In the genomic region with DNA sequence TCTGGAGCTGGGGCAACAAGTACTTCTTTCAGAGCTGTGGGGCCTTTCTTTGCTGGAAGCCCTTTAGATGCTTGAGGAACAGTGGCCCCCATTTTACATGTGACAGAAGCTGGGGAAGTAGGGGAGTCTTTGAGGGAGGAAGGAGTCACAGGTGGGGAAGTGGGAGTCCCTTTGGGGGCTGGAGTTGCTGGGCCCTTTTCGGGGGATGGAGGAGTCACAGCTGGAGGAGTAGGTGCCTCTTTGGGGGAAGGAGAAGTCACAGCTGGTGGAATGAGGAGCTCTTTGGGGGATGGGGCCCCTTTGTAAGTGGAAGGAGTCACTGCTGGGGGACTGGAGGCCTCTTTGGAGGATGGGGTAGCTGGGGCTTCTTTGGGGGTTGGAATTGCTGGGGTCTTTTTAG, we compare ENCODE assay signal across 12 cellular contexts. TPM values are rescaled to one million over a fixed set of nuclear protein-coding genes. Genes with fewer than 3 reads are reported as not detected.
DNase-seq lines count a peak whose midpoint lies in the region; ATAC-seq, FAIRE-seq and TF ChIP-seq lines count a peak whose summit lies in the region.
"Had no signal": no experiment of that assay in that cellular context is flagged by ENCODE, and none has a peak within 500 bp of the region (broad histone marks: within the 10 kb centered on the region; RNA-seq: fewer than 3 reads in every experiment).

No MANE protein-coding gene starts in this region.

- H3K79me2 ChIP-seq in astrocyte (ENCODE audit: insufficient read depth, low read length): peaks cover 69% of the 10 kb centered on the region

- no peak for FAIRE-seq in astrocyte (lab: Jason Lieb, UNC)
- FAIRE-seq: D721Med had no signal

- no peaks in the 10 kb centered on the region for H3K9me3 Mint-ChIP-seq in CD8-positive, alpha-beta T cell
- no peaks in the 10 kb centered on the region for H3K9me3 Mint-ChIP-seq in astrocyte (ENCODE audit: unreplicated experiment)
- H3K9me3 Mint-ChIP-seq in neural crest cell: no peaks in the 10 kb centered on the region

- H3K9me3 ChIP-seq in CD8-positive, alpha-beta T cell (ENCODE audit: low read length): no peaks in the 10 kb centered on the region
- H3K9me3 ChIP-seq in KOPT-K1 (ENCODE audit: insufficient read depth, low read length, poor library complexity, severe bottlenecking): no peaks in the 10 kb centered on the region
- H3K9me3 ChIP-seq in astrocyte (ENCODE audit: insufficient read depth, low read depth, low read length): no peaks in the 10 kb centered on the region
- H3K9me3 ChIP-seq: body of pancreas had no signal

- H4K20me1 ChIP-seq in astrocyte (ENCODE audit: insufficient read depth, low read length): peaks cover 90% of the 10 kb centered on the region

- no peak overlapping the region for H3K4me3 ChIP-seq in CD8-positive, alpha-beta T cell (ENCODE audit: low read depth, low read length)
- H3K4me3 ChIP-seq in astrocyte (ENCODE audit: insufficient read depth, low read depth, low read length): no peak overlapping the region
- H3K4me3 ChIP-seq: body of pancreas had no signal

- H3K36me3 ChIP-seq in CD8-positive, alpha-beta T cell (ENCODE audit: insufficient read depth, low read length): peaks cover 60% of the 10 kb centered on the region
- H3K36me3 ChIP-seq in KOPT-K1 (ENCODE audit: insufficient read depth, low read length) (peaks cover 94% of the 10 kb centered on the region), astrocyte (ENCODE audit: insufficient read depth, low read length) (peaks cover 53% of the 10 kb centered on the region)

- no peak for DNase-seq in CD8-positive, alpha-beta T cell
- DNase-seq in astrocyte (ENCODE audit: low read depth) (no peak), neural crest cell (ENCODE audit: low read depth, low spot score) (no peak), OCI-M1 (lab: John Stamatoyannopoulos, UW) (no peak), NCI-H2107 (lab: John Stamatoyannopoulos, UW) (no peak), NCI-H1930 (lab: John Stamatoyannopoulos, UW) (no peak)
- DNase-seq: body of pancreas, NCI-H510A treated with DMSO at 0.1 percent for 48 hours had no signal

- no peak for ATAC-seq in CD8-positive, alpha-beta T cell
- ATAC-seq: body of pancreas, HCT116 had no signal

- H3K4me2 ChIP-seq in astrocyte (ENCODE audit: low read length): no peak overlapping the region

- peak overlapping the region; percentile 8 for H3K9ac ChIP-seq in astrocyte (ENCODE audit: low read length)

- POLR2A ChIA-PET in CD8-positive, alpha-beta T cell (lab: Charles Lee): interaction anchor here (0.9 to 2.0 kb wide), 2 partner anchors 9 to 87 kb away, joined by 3 to 9 read pairs; partner anchors contain the start of gene NACA

- CTCF ChIA-PET in CD8-positive, alpha-beta T cell (lab: Charles Lee): interaction anchor here (0.6 to 2.4 kb wide), 4 partner anchors 11 to 202 kb away, joined by 3 to 5 read pairs (median 3); no protein-coding TSS in a partner anchor

- H3K4me1 ChIP-seq in CD8-positive, alpha-beta T cell (ENCODE audit: insufficient read depth, low read length): peaks cover 46% of the 10 kb centered on the region
- H3K4me1 ChIP-seq in astrocyte (ENCODE audit: insufficient read depth, low read length): peaks cover 6% of the 10 kb centered on the region

- no peak overlapping the region for H3K27ac ChIP-seq in CD8-positive, alpha-beta T cell (ENCODE audit: low read depth, low read length)
- H3K27ac ChIP-seq in KOPT-K1 (ENCODE audit: low read depth, low read length, poor library complexity, severe bottlenecking): peak overlapping the region; percentile 84
- no peak overlapping the region for H3K27ac ChIP-seq in astrocyte (ENCODE audit: low read depth, low read length)
- H3K27ac ChIP-seq: body of pancreas had no signal

- peak overlapping the region; percentile 79 for H3K27ac Mint-ChIP-seq in CD8-positive, alpha-beta T cell
- H3K27ac Mint-ChIP-seq in astrocyte (ENCODE audit: unreplicated experiment) (peak overlapping the region; percentile 56), neural crest cell (ENCODE audit: unreplicated experiment) (peak overlapping the region; percentile 73)

- intact Hi-C loops in CD8-positive, alpha-beta T cell (cut with DNase I, micrococcal nuclease): no loop called here

- H2AFZ ChIP-seq in astrocyte (ENCODE audit: low read depth, low read length): no peak overlapping the region

- no peaks in the 10 kb centered on the region for H3K27me3 ChIP-seq in CD8-positive, alpha-beta T cell (ENCODE audit: insufficient read depth, low read length)
- no peaks in the 10 kb centered on the region for H3K27me3 ChIP-seq in astrocyte (ENCODE audit: insufficient read depth, low read length)
- H3K27me3 ChIP-seq: body of pancreas had no signal

- H3K36me3 Mint-ChIP-seq in CD8-positive, alpha-beta T cell: peaks cover 83% of the 10 kb centered on the region
- H3K36me3 Mint-ChIP-seq in astrocyte (ENCODE audit: low read depth, unreplicated experiment) (peaks cover 48% of the 10 kb centered on the region), neural crest cell (ENCODE audit: low read depth) (peaks cover 57% of the 10 kb centered on the region)

- TF ChIP-seq CTCF in CD8-positive, alpha-beta T cell (IDR thresholded peaks at IDR 0.05): no peak
- TF ChIP-seq CTCF in astrocyte (IDR thresholded peaks at IDR 0.05; ENCODE audit: insufficient read depth, low read depth, low read length) (no peak), neural crest cell (conservative IDR thresholded peaks at IDR 0.05) (no peak)

- no peak overlapping the region for H3K4me3 Mint-ChIP-seq in CD8-positive, alpha-beta T cell
- peak overlapping the region; percentile 23 for H3K4me3 Mint-ChIP-seq in astrocyte (ENCODE audit: unreplicated experiment)
- H3K4me3 Mint-ChIP-seq in neural crest cell: peak overlapping the region; percentile 35

- no peaks in the 10 kb centered on the region for H3K27me3 Mint-ChIP-seq in CD8-positive, alpha-beta T cell (ENCODE audit: low read depth)
- H3K27me3 Mint-ChIP-seq in astrocyte (ENCODE audit: low read depth, unreplicated experiment) (no peaks in the 10 kb centered on the region), neural crest cell (ENCODE audit: low read depth) (no peaks in the 10 kb centered on the region)

- H3K4me1 Mint-ChIP-seq in CD8-positive, alpha-beta T cell (ENCODE audit: low read depth): peaks cover 48% of the 10 kb centered on the region
- H3K4me1 Mint-ChIP-seq in astrocyte (ENCODE audit: low read depth, unreplicated experiment) (peaks cover 55% of the 10 kb centered on the region), neural crest cell (peaks cover 41% of the 10 kb centered on the region)

RNA-seq across cellular contexts. Expression of gene NACA, which starts 8.6 kb away (rescaled TPM):
- 1,000 to 10,000 TPM; 1,373 to 1,407 TPM for total RNA-seq in CD8-positive, alpha-beta T cell
- 632 and 680 TPM in 2 replicates for total RNA-seq in astrocyte
- 1,026 and 1,074 TPM in 2 replicates for total RNA-seq in neural crest cell

RNA-seq across cellular contexts. Expression of gene PTGES3, which starts 28.4 kb away (rescaled TPM):
- total RNA-seq in CD8-positive, alpha-beta T cell: 100 to 1,000 TPM; 148 to 154 TPM
- total RNA-seq in astrocyte (206 and 226 TPM in 2 replicates), neural crest cell (282 and 284 TPM in 2 replicates)

RNA-seq across cellular contexts. Expression of gene PRIM1, which starts 35.7 kb away (rescaled TPM):
- 1 to 10 TPM; 5.0 to 5.8 TPM for total RNA-seq in CD8-positive, alpha-beta T cell
- total RNA-seq in astrocyte: 2.1 and 2.6 TPM in 2 replicates
- 45.7 and 47.3 TPM in 2 replicates for total RNA-seq in neural crest cell

RNA-seq across cellular contexts. Expression of gene HSD17B6, which starts 46.7 kb away (rescaled TPM):
- under 1 TPM in 1 of 2 experiments, not detected in 1; 0.31 TPM for total RNA-seq in CD8-positive, alpha-beta T cell
- total RNA-seq in astrocyte (1.9 and 5.1 TPM in 2 replicates), neural crest cell (2.6 and 2.7 TPM in 2 replicates)
- total RNA-seq: mononuclear cell had no signal
